Comparison of ENCODE assay signal across 10 cellular contexts in genomic region chr12:75784591-75784990, GRCh38.
DNase-seq lines count a peak whose midpoint lies in the region; ATAC-seq, FAIRE-seq and TF ChIP-seq lines count a peak whose summit lies in the region.
"Had no signal": no experiment of that assay in that cellular context is flagged by ENCODE, and none has a peak within 500 bp of the region (broad histone marks: within the 10 kb centered on the region; RNA-seq: fewer than 3 reads in every experiment).

No MANE protein-coding gene starts in this region.

- H3K9me1 ChIP-seq in keratinocyte (ENCODE audit: control insufficient read depth, extremely low read depth, insufficient read depth, low read length) = no peaks in the 10 kb centered on the region

- peak; percentile 57 for FAIRE-seq in keratinocyte (lab: Jason Lieb, UNC)
- FAIRE-seq: G401.6 had no signal

- no peaks in the 10 kb centered on the region for H3K4me1 ChIP-seq in CD4-positive, alpha-beta memory T cell (ENCODE audit: insufficient read depth, low read length)
- H3K4me1 ChIP-seq in keratinocyte (ENCODE audit: control insufficient read depth, extremely low read depth, insufficient read depth, low read length) = peaks cover 57% of the 10 kb centered on the region

- no peak overlapping the region for H3K4me3 Mint-ChIP-seq in CD4-positive, alpha-beta memory T cell
- H3K4me3 Mint-ChIP-seq: memory B cell had no signal

- H3K9me3 Mint-ChIP-seq in CD4-positive, alpha-beta memory T cell = peaks cover 0 to 2% (median 0%) of the 10 kb centered on the region in 8 donors
- H3K9me3 Mint-ChIP-seq: memory B cell had no signal

- H3K36me3 Mint-ChIP-seq in CD4-positive, alpha-beta memory T cell = no peaks in the 10 kb centered on the region
- H3K36me3 Mint-ChIP-seq: memory B cell had no signal

- POLR2A ChIA-PET in CD4-positive, alpha-beta memory T cell (lab: Charles Lee; ENCODE audit: partially characterized antibody) = no interaction called here

- no peaks in the 10 kb centered on the region for H3K9me3 ChIP-seq in CD4-positive, alpha-beta memory T cell (ENCODE audit: control insufficient read depth in 1 of 2, low read length in 2 of 2)
- no peaks in the 10 kb centered on the region for H3K9me3 ChIP-seq in keratinocyte (ENCODE audit: control insufficient read depth, low read depth, low read length)

- H3K27ac ChIP-seq in CD4-positive, alpha-beta memory T cell (ENCODE audit: low read depth, low read length) = no peak overlapping the region
- H3K27ac ChIP-seq in keratinocyte (ENCODE audit: control insufficient read depth, insufficient read depth, low read length) = peak overlapping the region; percentile 4

- H3K4me3 ChIP-seq in CD4-positive, alpha-beta memory T cell (ENCODE audit: low read length in 2 of 2) = no peak overlapping the region
- no peak overlapping the region for H3K4me3 ChIP-seq in keratinocyte (ENCODE audit: control insufficient read depth in 2 of 3, extremely low read depth in 1 of 3, insufficient read depth in 2 of 3, low read depth in 1 of 3, low read length in 3 of 3)

- no peak overlapping the region for H2AFZ ChIP-seq in keratinocyte (ENCODE audit: control insufficient read depth, low read length)

- no peaks in the 10 kb centered on the region for H3K79me2 ChIP-seq in keratinocyte (ENCODE audit: control insufficient read depth, insufficient read depth, low read length)

- H3K27me3 Mint-ChIP-seq in CD4-positive, alpha-beta memory T cell = peaks cover 0 to 2% of the 10 kb centered on the region in 2 donors

- DNase-seq in CD4-positive, alpha-beta memory T cell = peak; percentile 13 to 45 (median 33)
- DNase-seq in LoVo (ENCODE audit: low spot score) (peak; percentile 67), T1000 (lab: John Stamatoyannopoulos, UW) (peak; percentile 40), keratinocyte (ENCODE audit: low read depth, low spot score) (no peak), SKM-1 (lab: John Stamatoyannopoulos, UW; ENCODE audit: unreplicated experiment) (no peak)
- no peak for DNase-seq in activated CD4-positive, alpha-beta T cell treated with anti-CD3 and anti-CD28 coated beads for 4 hours
- DNase-seq in stimulated activated CD4-positive, alpha-beta T cell treated with anti-CD3 and anti-CD28 coated beads, Interleukin-2, amount 100 ng/mL, for 24 hours = no peak

- no peak for ATAC-seq in GM21390 (IDR thresholded peaks at IDR 0.05; ENCODE audit: unreplicated experiment)

- H4K20me1 ChIP-seq in keratinocyte (ENCODE audit: control insufficient read depth, extremely low read depth, insufficient read depth, low read length) = no peaks in the 10 kb centered on the region

- no peak for TF ChIP-seq CTCF in keratinocyte (optimal IDR thresholded peaks at IDR 0.05 in 1 of 3, IDR thresholded peaks at IDR 0.05 in 1 of 3, conservative IDR thresholded peaks at IDR 0.05 in 1 of 3; ENCODE audit: extremely low read depth in 1 of 3, insufficient read depth in 2 of 3, low read length in 3 of 3)

- dilution Hi-C loops in keratinocyte (cut with MboI; ENCODE audit: extremely low pct_ligation_motif_present, low sequenced_read_pairs) = no loop called here

- CTCF ChIA-PET in CD4-positive, alpha-beta memory T cell (lab: Charles Lee; ENCODE audit: partially characterized antibody) = no interaction called here

- no peaks in the 10 kb centered on the region for H3K36me3 ChIP-seq in CD4-positive, alpha-beta memory T cell (ENCODE audit: insufficient read depth, low read length)
- H3K36me3 ChIP-seq in keratinocyte (ENCODE audit: control insufficient read depth in 2 of 2, extremely low read depth in 1 of 2, insufficient read depth in 2 of 2, low read length in 2 of 2) = peaks cover 4 to 7% of the 10 kb centered on the region in 2 experiments

- no peak overlapping the region for H3K9ac ChIP-seq in keratinocyte (ENCODE audit: control insufficient read depth, extremely low read depth, insufficient read depth, low read length)

- H3K27ac Mint-ChIP-seq in CD4-positive, alpha-beta memory T cell = peak overlapping the region in 5 of 7 donors; percentile 10 to 53 (median 32)
- H3K27ac Mint-ChIP-seq: memory B cell had no signal

- intact Hi-C loops in CD4-positive, alpha-beta memory T cell (cut with micrococcal nuclease) = no loop called here

- peaks cover 2 to 8% (median 4%) of the 10 kb centered on the region in 4 donors for H3K4me1 Mint-ChIP-seq in CD4-positive, alpha-beta memory T cell
- H3K4me1 Mint-ChIP-seq: memory B cell had no signal

- H3K4me2 ChIP-seq in keratinocyte (ENCODE audit: control insufficient read depth, extremely low read depth, insufficient read depth, low read depth, low read length) = no peak overlapping the region

- H3K27me3 ChIP-seq in CD4-positive, alpha-beta memory T cell (ENCODE audit: insufficient read depth, low read length) = no peaks in the 10 kb centered on the region
- H3K27me3 ChIP-seq in keratinocyte (ENCODE audit: control insufficient read depth, extremely low read depth, insufficient read depth, low read length) = no peaks in the 10 kb centered on the region

Comparison
In these comparisons a context has a peak if more than half of its experiments do, and no peak if none do; other contexts are left out.
1. DNase-seq: peak in CD4-positive, alpha-beta memory T cell (5 of 5), LoVo (single experiment) and T1000 (single experiment); none in keratinocyte (single experiment), activated CD4-positive, alpha-beta T cell treated with anti-CD3 and anti-CD28 coated beads for 4 hours (0 of 2), SKM-1 (single experiment) and stimulated activated CD4-positive, alpha-beta T cell treated with anti-CD3 and anti-CD28 coated beads, Interleukin-2, amount 100 ng/mL, for 24 hours (0 of 2).